16 cellular contexts compared by ENCODE assay signal in genomic region chr11:46427364-46427763, GRCh38. TPM values are rescaled to one million over a fixed set of nuclear protein-coding genes. Genes with fewer than 3 reads are reported as not detected.
DNase-seq lines count a peak whose midpoint lies in the region; ATAC-seq and TF ChIP-seq lines count a peak whose summit lies in the region.
"Had no signal": no experiment of that assay in that cellular context is flagged by ENCODE, and none has a peak within 500 bp of the region (broad histone marks: within the 10 kb centered on the region; RNA-seq: fewer than 3 reads in every experiment).

No MANE protein-coding gene starts in this region.

- no peak overlapping the region for H2AFZ ChIP-seq in neuronal stem cell (ENCODE audit: low read length)

- H3K4me2 ChIP-seq in neuronal stem cell (ENCODE audit: insufficient read depth, low read length, poor library complexity, severe bottlenecking) = no peak overlapping the region

- H3K79me1 ChIP-seq in neuronal stem cell (ENCODE audit: low read depth, low read length) = no peaks in the 10 kb centered on the region

- no peak overlapping the region for H4K91ac ChIP-seq in neuronal stem cell (ENCODE audit: low read depth, low read length, poor library complexity)

- no peak overlapping the region for H3K14ac ChIP-seq in neuronal stem cell (ENCODE audit: low read length)

- TF ChIP-seq CTCF in NB4 (IDR thresholded peaks at IDR 0.05; ENCODE audit: low read depth, low read length) (no peak), epithelial cell of esophagus (IDR thresholded peaks at IDR 0.05; ENCODE audit: insufficient read depth, low read depth, low read length, missing control alignments) (no peak)
- TF ChIP-seq CTCF in activated CD8-positive, alpha-beta T cell treated with anti-CD3 and anti-CD28 coated beads for 36 hours (IDR thresholded peaks at IDR 0.05) = no peak

- H3K9ac ChIP-seq in neuronal stem cell (ENCODE audit: low read depth, low read length, poor library complexity) = peak overlapping the region; percentile 50

- no peaks in the 10 kb centered on the region for H3K4me1 Mint-ChIP-seq in activated CD8-positive, alpha-beta T cell treated with anti-CD3 and anti-CD28 coated beads for 36 hours (ENCODE audit: low read depth)
- no peaks in the 10 kb centered on the region for H3K4me1 Mint-ChIP-seq in activated naive CD8-positive, alpha-beta T cell treated with anti-CD3 and anti-CD28 coated beads, Interleukin-2, amount 50 U/mL, for 24 hours

- no peak overlapping the region for H2BK5ac ChIP-seq in neuronal stem cell (ENCODE audit: low read length)

- CTCF ChIA-PET in activated CD8-positive, alpha-beta T cell treated with anti-CD3 and anti-CD28 coated beads for 36 hours (lab: Charles Lee) = no interaction called here

- H3K27ac ChIP-seq in neuronal stem cell (replicated peaks; ENCODE audit: low read length) = no peak overlapping the region

- no peak overlapping the region for H2BK120ac ChIP-seq in neuronal stem cell (ENCODE audit: low read depth, low read length)

- H3K27me3 ChIP-seq in neuronal stem cell (ENCODE audit: control insufficient read depth in 3 of 3, insufficient read depth in 3 of 3, low read depth in 1 of 3, low read length in 3 of 3) = no peaks in the 10 kb centered on the region

- H3K36me3 Mint-ChIP-seq in activated CD8-positive, alpha-beta T cell treated with anti-CD3 and anti-CD28 coated beads for 36 hours (ENCODE audit: low read depth) = peaks cover 13% of the 10 kb centered on the region
- H3K36me3 Mint-ChIP-seq in activated naive CD8-positive, alpha-beta T cell treated with anti-CD3 and anti-CD28 coated beads, Interleukin-2, amount 50 U/mL, for 24 hours (ENCODE audit: low read depth) = peaks cover 17% of the 10 kb centered on the region

- H3K18ac ChIP-seq in neuronal stem cell (ENCODE audit: low read length) = no peak overlapping the region

- no peak overlapping the region for H3K4ac ChIP-seq in neuronal stem cell (ENCODE audit: low read length)

- intact Hi-C loops in activated CD8-positive, alpha-beta T cell treated with anti-CD3 and anti-CD28 coated beads for 36 hours (cut with micrococcal nuclease) = no loop called here

- peaks cover 8 to 36% of the 10 kb centered on the region in 2 donors for H3K36me3 ChIP-seq in neuronal stem cell (replicated peaks in 1 of 2; ENCODE audit: control insufficient read depth in 2 of 2, insufficient read depth in 2 of 2, low read length in 2 of 2)

- no CpG with 5 or more reads among the region's 9 CpGs for WGBS in neuronal stem cell (ENCODE audit: extremely low coverage in 2 of 2, insufficient read length in 2 of 2, insufficient replicate concordance in 1 of 2), 2 donors

- no peaks in the 10 kb centered on the region for H3K9me3 Mint-ChIP-seq in activated CD8-positive, alpha-beta T cell treated with anti-CD3 and anti-CD28 coated beads for 36 hours
- H3K9me3 Mint-ChIP-seq in activated naive CD8-positive, alpha-beta T cell treated with anti-CD3 and anti-CD28 coated beads, Interleukin-2, amount 50 U/mL, for 24 hours = no peaks in the 10 kb centered on the region
- H3K9me3 Mint-ChIP-seq: CD8-positive, alpha-beta T cell had no signal

- H3K4me3 Mint-ChIP-seq in activated CD8-positive, alpha-beta T cell treated with anti-CD3 and anti-CD28 coated beads for 36 hours = no peak overlapping the region
- H3K4me3 Mint-ChIP-seq in activated naive CD8-positive, alpha-beta T cell treated with anti-CD3 and anti-CD28 coated beads, Interleukin-2, amount 50 U/mL, for 24 hours = no peak overlapping the region
- H3K4me3 Mint-ChIP-seq: CD8-positive, alpha-beta T cell had no signal

- H2BK12ac ChIP-seq in neuronal stem cell (ENCODE audit: low read length) = no peak overlapping the region

- H3K4me3 ChIP-seq in NB4 (ENCODE audit: low read depth, low read length) (no peak overlapping the region), epithelial cell of esophagus (ENCODE audit: low read length) (no peak overlapping the region), neuronal stem cell (ENCODE audit: low read length in 2 of 2) (no peak overlapping the region)

- no peak for ATAC-seq in activated CD8-positive, alpha-beta T cell treated with anti-CD3 and anti-CD28 coated beads for 36 hours
- ATAC-seq in activated naive CD8-positive, alpha-beta T cell treated with anti-CD3 and anti-CD28 coated beads, Interleukin-2, amount 50 U/mL, for 24 hours = no peak
- ATAC-seq: CD8-positive, alpha-beta T cell; PC-3 had no signal

- H2AK5ac ChIP-seq in neuronal stem cell (ENCODE audit: low read depth, low read length) = no peak overlapping the region

- H3K4me1 ChIP-seq in neuronal stem cell (ENCODE audit: control insufficient read depth in 2 of 2, insufficient read depth in 1 of 2, low read depth in 1 of 2, low read length in 2 of 2) = no peaks in the 10 kb centered on the region

- no peak for TF ChIP-seq POLR2A in NB4 (IDR thresholded peaks at IDR 0.05; ENCODE audit: extremely low read depth, insufficient read length)

- H3K9me3 ChIP-seq in neuronal stem cell (replicated peaks in 1 of 2; ENCODE audit: control insufficient read depth in 2 of 2, insufficient read depth in 1 of 2, low read depth in 1 of 2, low read length in 2 of 2) = no peaks in the 10 kb centered on the region

- no peak overlapping the region for H3K23ac ChIP-seq in neuronal stem cell (ENCODE audit: low read depth, low read length, poor library complexity)

- H2BK15ac ChIP-seq in neuronal stem cell (ENCODE audit: low read length) = no peak overlapping the region

- H4K8ac ChIP-seq in neuronal stem cell (ENCODE audit: low read depth, low read length) = no peak overlapping the region

- peak; percentile 58 for DNase-seq in ELF-1 (ENCODE audit: low read depth, low spot score)
- peak; percentile 41 for DNase-seq in NB4 (ENCODE audit: low read depth)
- DNase-seq in epithelial cell of esophagus (ENCODE audit: low read depth) = peak; percentile 28
- no peak for DNase-seq in neuronal stem cell (ENCODE audit: low spot score)
- no peak for DNase-seq in activated CD8-positive, alpha-beta T cell treated with anti-CD3 and anti-CD28 coated beads for 36 hours
- no peak for DNase-seq in NCI-H2227 (lab: John Stamatoyannopoulos, UW; ENCODE audit: unreplicated experiment)
- DNase-seq in activated naive CD8-positive, alpha-beta T cell treated with anti-CD3 and anti-CD28 coated beads, Interleukin-2, amount 50 U/mL, for 24 hours = no peak
- DNase-seq: CD8-positive, alpha-beta T cell; DND-41; GOT3; NCI-H1417 treated with DMSO at 0.1 percent for 48 hours; NCI-H2029; NCI-H524; NK-92 treated with Interleukin-12 subunit alpha and Interleukin-12 subunit beta, amount 100 ng/mL, for 24 hours; PC-3 had no signal

- POLR2A ChIA-PET in activated CD8-positive, alpha-beta T cell treated with anti-CD3 and anti-CD28 coated beads for 36 hours (lab: Charles Lee) = no interaction called here

- no peak overlapping the region for H3K27ac Mint-ChIP-seq in activated CD8-positive, alpha-beta T cell treated with anti-CD3 and anti-CD28 coated beads for 36 hours
- H3K27ac Mint-ChIP-seq in activated naive CD8-positive, alpha-beta T cell treated with anti-CD3 and anti-CD28 coated beads, Interleukin-2, amount 50 U/mL, for 24 hours = no peak overlapping the region
- H3K27ac Mint-ChIP-seq: CD8-positive, alpha-beta T cell had no signal

- H3K27me3 Mint-ChIP-seq in activated CD8-positive, alpha-beta T cell treated with anti-CD3 and anti-CD28 coated beads for 36 hours = no peaks in the 10 kb centered on the region
- no peaks in the 10 kb centered on the region for H3K27me3 Mint-ChIP-seq in activated naive CD8-positive, alpha-beta T cell treated with anti-CD3 and anti-CD28 coated beads, Interleukin-2, amount 50 U/mL, for 24 hours

RNA-seq across cellular contexts. Expression of gene CHRM4, which starts 35.8 kb away (rescaled TPM):
- 0.10 TPM for polyA plus RNA-seq in neuronal stem cell (2013, experiment 1 of 2)
- 0.15 TPM for polyA plus RNA-seq in neuronal stem cell (2013, experiment 2 of 2)
- not detected for total RNA-seq in activated CD8-positive, alpha-beta T cell treated with anti-CD3 and anti-CD28 coated beads for 36 hours
- total RNA-seq: PC-3 had no signal
- polyA plus RNA-seq: AG04450 had no signal

RNA-seq across cellular contexts. Expression of gene MDK, which starts 45.9 kb away (rescaled TPM):
- polyA plus RNA-seq in neuronal stem cell (2013, experiment 1 of 2) = 1,851 TPM
- 1,853 TPM for polyA plus RNA-seq in neuronal stem cell (2013, experiment 2 of 2)
- 1 to 10 TPM; 4.2 to 4.9 TPM for total RNA-seq in activated CD8-positive, alpha-beta T cell treated with anti-CD3 and anti-CD28 coated beads for 36 hours

Comparison
In these comparisons a context has a peak if more than half of its experiments do, and no peak if none do; other contexts are left out.
1. DNase-seq: peak in ELF-1 (single experiment), NB4 (single experiment) and epithelial cell of esophagus (single experiment); none in neuronal stem cell (single experiment), activated CD8-positive, alpha-beta T cell treated with anti-CD3 and anti-CD28 coated beads for 36 hours (single experiment), NCI-H2227 (single experiment) and activated naive CD8-positive, alpha-beta T cell treated with anti-CD3 and anti-CD28 coated beads, Interleukin-2, amount 50 U/mL, for 24 hours (single experiment).